14 cellular contexts compared by ENCODE assay signal in the genomic region with DNA sequence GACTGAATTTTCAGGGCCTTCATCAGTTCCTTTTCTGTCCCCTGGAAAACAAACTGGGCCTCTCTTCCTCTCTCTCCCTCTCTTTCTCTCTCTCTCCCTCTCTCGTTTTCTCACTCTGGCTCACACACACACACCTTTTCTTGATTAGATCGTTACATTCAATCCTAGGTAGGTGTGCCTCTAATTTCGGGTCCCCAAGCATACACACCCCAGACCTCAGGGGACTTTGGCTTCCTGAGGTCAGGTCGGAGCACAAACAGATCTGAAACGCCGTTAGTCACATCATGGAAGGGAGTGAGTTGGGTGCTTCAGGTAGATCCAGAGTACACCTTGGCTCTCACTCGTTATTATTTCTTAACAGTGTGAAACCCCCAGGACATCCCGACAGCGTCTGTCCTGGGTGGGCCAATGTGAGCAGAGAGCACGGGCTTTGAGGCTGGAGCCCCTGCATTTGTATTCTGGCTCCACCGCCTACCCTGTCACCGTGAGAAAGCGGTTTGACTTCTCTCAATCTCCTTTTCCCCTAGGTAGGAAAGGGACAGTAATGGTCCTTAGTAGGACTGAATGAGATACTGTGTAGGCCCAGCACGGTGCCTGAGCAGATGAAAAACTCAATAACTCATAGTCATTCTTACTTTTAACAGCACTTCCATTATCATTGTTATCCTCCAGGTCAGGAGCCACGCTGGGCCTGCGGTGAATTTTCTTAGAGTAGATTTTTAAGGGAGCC. TPM values are rescaled to one million over a fixed set of nuclear protein-coding genes. Genes with fewer than 3 reads are reported as not detected.
DNase-seq lines count a peak whose midpoint lies in the region; ATAC-seq, FAIRE-seq and TF ChIP-seq lines count a peak whose summit lies in the region.
"Had no signal": no experiment of that assay in that cellular context is flagged by ENCODE, and none has a peak within 500 bp of the region (broad histone marks: within the 10 kb centered on the region; RNA-seq: fewer than 3 reads in every experiment).

No MANE protein-coding gene starts in this region.

- no peaks in the 10 kb centered on the region for H3K9me2 ChIP-seq in DOHH2 (replicated peaks; ENCODE audit: control insufficient read depth, low read length)

- TF ChIP-seq CTCF in DOHH2 (IDR thresholded peaks at IDR 0.05; ENCODE audit: low read depth, low read length, poor library complexity, severe bottlenecking) (no peak), esophagus squamous epithelium (IDR thresholded peaks at IDR 0.05) (no peak), gastroesophageal sphincter (IDR thresholded peaks at IDR 0.05) (no peak)

- H3K27me3 Mint-ChIP-seq in IgD-negative memory B cell: no peaks in the 10 kb centered on the region

- peaks cover 11% of the 10 kb centered on the region; the same call in 1 of the 2 replicates for H3K9me3 ChIP-seq in DOHH2 (ENCODE audit: control insufficient read depth, insufficient read depth, low read length)
- H3K9me3 ChIP-seq in esophagus squamous epithelium: no peaks in the 10 kb centered on the region
- no peaks in the 10 kb centered on the region for H3K9me3 ChIP-seq in gastroesophageal sphincter

- H3F3A ChIP-seq in DOHH2 (ENCODE audit: control insufficient read depth, insufficient read depth): peaks cover 59% of the 10 kb centered on the region

- H3K9me3 Mint-ChIP-seq in IgD-negative memory B cell: no peaks in the 10 kb centered on the region

- H3K4me3 ChIP-seq in DOHH2 (ENCODE audit: low read length) (peak overlapping the region; percentile 73), esophagus squamous epithelium (no peak overlapping the region), gastroesophageal sphincter (no peak overlapping the region)

- DNase-seq in GM19239 (ENCODE audit: insufficient read length, low spot score) (no peak), esophagus squamous epithelium (lab: John Stamatoyannopoulos, UW) (no peak), dermis blood vessel endothelial cell (no peak), substantia nigra (lab: John Stamatoyannopoulos, UW) (no peak), mesenteric fat pad (ENCODE audit: low spot score) (no peak)
- DNase-seq: C1 segment of cervical spinal cord; effector CD8-positive, alpha-beta T cell; HCEC 1CT; hippocampal formation had no signal

- H3K79me2 ChIP-seq in DOHH2 (ENCODE audit: control insufficient read depth, low read length): peaks cover 16% of the 10 kb centered on the region

- H3K27me3 ChIP-seq in DOHH2 (ENCODE audit: control insufficient read depth, low read length) (no peaks in the 10 kb centered on the region), esophagus squamous epithelium (no peaks in the 10 kb centered on the region), gastroesophageal sphincter (no peaks in the 10 kb centered on the region)

- H3K27ac ChIP-seq in DOHH2 (ENCODE audit: low read depth, low read length) (peak overlapping the region; percentile 98), esophagus squamous epithelium (peak overlapping the region; percentile 48 to 81 (median 72)), gastroesophageal sphincter (peak overlapping the region in 2 of 4 donors; percentile 62 to 68), substantia nigra (ENCODE audit: low read depth, low read length, poor library complexity, severe bottlenecking) (no peak overlapping the region)

- H3K4me1 ChIP-seq in DOHH2 (ENCODE audit: control insufficient read depth, low read length): peaks cover 100% of the 10 kb centered on the region
- peaks cover 33 to 46% (median 36%) of the 10 kb centered on the region in 3 donors for H3K4me1 ChIP-seq in esophagus squamous epithelium
- peaks cover 7 to 37% (median 26%) of the 10 kb centered on the region in 3 donors for H3K4me1 ChIP-seq in gastroesophageal sphincter

- H3K27ac Mint-ChIP-seq in IgD-negative memory B cell: peak overlapping the region; percentile 84 to 99 (median 97)

- intact Hi-C loops in esophagus squamous epithelium (cut with DNase I): loop anchor here (5.0 kb wide), 1 partner anchor 119 kb away; the partner anchor contains the start of gene POU2AF3

- peak overlapping the region; percentile 69 to 90 (median 83) for H3K4me3 Mint-ChIP-seq in IgD-negative memory B cell

- ATAC-seq in gastroesophageal sphincter: no peak
- ATAC-seq: Panc1 had no signal

- peaks cover 60 to 93% (median 91%) of the 10 kb centered on the region in 3 donors for H3K4me1 Mint-ChIP-seq in IgD-negative memory B cell

- H4K20me1 ChIP-seq in DOHH2 (ENCODE audit: control insufficient read depth, insufficient read depth, low read depth, low read length): no peaks in the 10 kb centered on the region

- FAIRE-seq in GM19239 (lab: Jason Lieb, UNC): peak; percentile 97
- FAIRE-seq: HTR-8/SVneo had no signal

- TF ChIP-seq POLR2A in esophagus squamous epithelium (IDR thresholded peaks at IDR 0.05) (no peak), gastroesophageal sphincter (IDR thresholded peaks at IDR 0.05) (no peak)

- H3K36me3 ChIP-seq in DOHH2 (ENCODE audit: control insufficient read depth, low read length) (peaks cover 28% of the 10 kb centered on the region), esophagus squamous epithelium (no peaks in the 10 kb centered on the region), gastroesophageal sphincter (no peaks in the 10 kb centered on the region)

- 71 to 83% methylated on average over 13 to 16 of the region's 16 CpGs for WGBS in esophagus squamous epithelium, 2 donors
- WGBS in gastroesophageal sphincter (ENCODE audit: low coverage in 1 of 2), 2 donors: 78% methylated on average over 5 to 15 of the region's 16 CpGs

- H3K4me2 ChIP-seq in DOHH2 (ENCODE audit: low read length): peak overlapping the region; percentile 96

- H3K36me3 Mint-ChIP-seq in IgD-negative memory B cell: no peaks in the 10 kb centered on the region

- no peak for TF ChIP-seq EP300 in gastroesophageal sphincter (IDR thresholded peaks at IDR 0.05)

RNA-seq across cellular contexts. Expression of gene POU2AF1, which starts 37.3 kb away (rescaled TPM):
- 194 TPM for polyA plus RNA-seq in IgD-negative memory B cell
- 1 to 10 TPM in 2 of 4 donors, under 1 TPM in 1, not detected in 1; 0.57 to 2.2 (median 1.8) TPM for total RNA-seq in esophagus squamous epithelium
- under 1 TPM in 1 of 4 donors, not detected in 3; 0.10 TPM for total RNA-seq in gastroesophageal sphincter
- total RNA-seq in dermis blood vessel endothelial cell: not detected in 2 replicates
- total RNA-seq in mesenteric fat pad: 0.10 TPM
